ENCODE assay signal across 23 cellular contexts in the genomic region with DNA sequence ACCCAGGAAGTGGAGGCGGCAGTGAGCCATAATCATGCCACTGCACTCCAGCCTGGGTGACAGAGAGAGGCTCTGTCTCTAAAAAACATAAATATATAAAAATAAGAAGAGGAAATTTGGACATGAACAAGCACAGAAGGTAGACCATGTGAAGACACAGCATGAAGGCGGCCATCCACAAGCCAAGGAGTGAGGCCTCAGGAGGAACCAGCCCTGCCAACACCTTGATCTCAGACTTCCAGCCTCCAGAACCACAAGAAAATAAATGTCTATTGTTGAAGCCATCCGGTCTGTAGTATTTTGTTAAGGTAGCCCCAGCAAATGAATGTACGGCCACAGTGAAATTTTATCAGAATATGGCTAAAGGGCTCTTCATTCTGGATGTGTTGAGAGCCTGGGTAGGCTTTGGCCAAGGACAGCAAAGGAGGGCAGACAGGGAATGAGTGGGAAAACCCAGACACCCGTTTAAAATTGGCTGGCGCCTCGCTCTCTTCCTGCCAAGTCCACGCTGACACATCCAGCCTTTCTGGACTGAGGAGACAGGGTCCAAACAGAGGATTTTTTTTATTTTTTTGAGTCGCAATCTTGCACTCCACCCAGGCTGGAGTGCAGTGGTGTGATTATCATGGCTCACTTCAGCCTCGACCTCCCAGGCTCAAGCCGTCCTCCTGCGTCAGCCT. TPM values are rescaled to one million over a fixed set of nuclear protein-coding genes. Genes with fewer than 3 reads are reported as not detected.
"Had no signal": no experiment of that assay in that cellular context is flagged by ENCODE, and none has a peak within 500 bp of the region (broad histone marks: within the 10 kb centered on the region; RNA-seq: fewer than 3 reads in every experiment).

No MANE protein-coding gene starts in this region.

- H3K27ac ChIP-seq: esophagus squamous epithelium, lower lobe of right lung, psoas muscle, right lobe of liver, stomach, testis had no signal

- H3K9me3 Mint-ChIP-seq: activated CD8-positive, alpha-beta T cell treated with anti-CD3 and anti-CD28 coated beads for 36 hours; activated T-cell treated with anti-CD3 and anti-CD28 coated beads, Interleukin-2, amount 50 U/mL, for 4 hours; effector memory CD8-positive, alpha-beta T cell; natural killer cell treated with Interleukin-12 subunit alpha and Interleukin-12 subunit beta and Interleukin-15 and Interleukin-18, amount 100 ng/mL, for 72 hours had no signal

- H3K4me1 ChIP-seq: ascending aorta, esophagus squamous epithelium, lower lobe of right lung, psoas muscle, right lobe of liver, stomach, testis had no signal

- H3K27me3 Mint-ChIP-seq: activated CD8-positive, alpha-beta T cell treated with anti-CD3 and anti-CD28 coated beads for 36 hours had no signal

- H3K9me3 ChIP-seq: ascending aorta, esophagus squamous epithelium, lower lobe of right lung, psoas muscle, right lobe of liver, stomach, testis had no signal

- ATAC-seq: activated CD8-positive, alpha-beta T cell treated with anti-CD3 and anti-CD28 coated beads for 36 hours; activated T-cell treated with anti-CD3 and anti-CD28 coated beads, Interleukin-2, amount 50 U/mL, for 4 hours; effector memory CD8-positive, alpha-beta T cell; lower lobe of right lung; natural killer cell treated with Interleukin-12 subunit alpha and Interleukin-12 subunit beta and Interleukin-15 and Interleukin-18, amount 100 ng/mL, for 72 hours; psoas muscle; right lobe of liver had no signal

- H3K36me3 ChIP-seq: ascending aorta, esophagus squamous epithelium, lower lobe of right lung, right lobe of liver, stomach had no signal

- H3K4me3 ChIP-seq: ascending aorta, esophagus squamous epithelium, lower lobe of right lung, psoas muscle, right lobe of liver, stomach, testis had no signal

- H3K27me3 ChIP-seq: ascending aorta, right lobe of liver, testis had no signal

- H3K36me3 Mint-ChIP-seq: natural killer cell treated with Interleukin-12 subunit alpha and Interleukin-12 subunit beta and Interleukin-15 and Interleukin-18, amount 100 ng/mL, for 72 hours had no signal

- H3K4me3 Mint-ChIP-seq: activated CD8-positive, alpha-beta T cell treated with anti-CD3 and anti-CD28 coated beads for 36 hours; activated T-cell treated with anti-CD3 and anti-CD28 coated beads, Interleukin-2, amount 50 U/mL, for 4 hours; effector memory CD8-positive, alpha-beta T cell; natural killer cell treated with Interleukin-12 subunit alpha and Interleukin-12 subunit beta and Interleukin-15 and Interleukin-18, amount 100 ng/mL, for 72 hours had no signal

- DNase-seq: activated CD4-positive, alpha-beta T cell treated with anti-CD3 and anti-CD28 coated beads for 48 hours; activated CD4-positive, CD25-positive, alpha-beta regulatory T cell; activated CD8-positive, alpha-beta T cell treated with anti-CD3 and anti-CD28 coated beads for 36 hours; activated effector memory CD4-positive, alpha-beta T cell treated with Interleukin-2 at 50 U/mL for 16 hours; activated naive CD4-positive, alpha-beta T cell treated with anti-CD3 and anti-CD28 coated beads, Interleukin-2, amount 50 U/mL, for 16 hours; activated T-cell treated with anti-CD3 and anti-CD28 coated beads, Interleukin-2, amount 50 U/mL, for 4 hours; effector memory CD8-positive, alpha-beta T cell; esophagus squamous epithelium; foreskin fibroblast; lower lobe of right lung; psoas muscle; right lobe of liver; small intestine; stimulated activated CD4-positive, alpha-beta T cell treated with anti-CD3 and anti-CD28 coated beads, Interleukin-15, amount 100 ng/mL, for 24 hours; stimulated activated CD4-positive, alpha-beta T cell treated with anti-CD3 and anti-CD28 coated beads, Interleukin-2, amount 100 ng/mL, for 48 hours; stomach; T-helper 1 cell; T1000; testis had no signal

- H3K27ac Mint-ChIP-seq: activated CD8-positive, alpha-beta T cell treated with anti-CD3 and anti-CD28 coated beads for 36 hours; effector memory CD8-positive, alpha-beta T cell; natural killer cell treated with Interleukin-12 subunit alpha and Interleukin-12 subunit beta and Interleukin-15 and Interleukin-18, amount 100 ng/mL, for 72 hours had no signal

RNA-seq across cellular contexts. Expression of a gene that starts 13.0 kb away (rescaled TPM):
- total RNA-seq: ascending aorta, dermis microvascular lymphatic vessel endothelial cell, glomerular endothelial cell had no signal
